ENCODE assay signal across 1 cellular context in the genomic region with DNA sequence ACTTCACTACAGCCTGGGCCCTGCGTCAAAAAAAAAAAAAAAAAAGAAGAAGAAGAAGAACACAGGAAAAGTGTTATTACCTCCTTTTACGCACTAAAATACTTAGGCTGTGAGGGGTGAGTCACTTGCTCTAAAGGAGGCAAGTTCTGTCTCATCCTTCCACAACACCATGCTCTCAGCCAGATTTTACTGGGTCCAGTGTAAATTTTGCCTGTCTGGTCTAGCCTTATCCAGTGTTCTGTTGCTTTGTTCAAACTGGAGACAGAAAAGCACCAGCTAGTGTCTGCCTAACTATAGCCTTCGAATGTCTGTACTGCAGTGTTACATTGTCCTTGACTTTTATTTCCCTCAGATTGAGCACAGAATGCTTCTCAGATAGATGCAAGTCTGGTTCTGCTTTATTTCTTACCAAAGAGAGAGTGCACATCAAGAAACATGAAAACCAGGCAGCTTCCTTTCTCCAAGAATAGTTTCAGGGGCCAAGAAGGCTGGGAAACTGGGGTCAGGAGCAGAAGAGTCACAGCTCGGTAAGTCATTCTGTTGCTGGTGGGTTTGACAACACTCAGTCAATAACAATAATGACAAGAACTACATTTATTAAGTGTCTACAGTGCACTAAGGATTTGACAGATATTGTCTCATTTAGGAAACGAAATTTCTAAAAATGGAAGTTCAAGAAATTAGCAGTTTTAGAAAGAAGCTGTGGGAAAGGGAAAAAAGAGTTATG.
TF ChIP-seq lines count a peak whose summit lies in the region.

No MANE protein-coding gene starts in this region.

TF ChIP-seq in IMR-90, 13 proteins besides CTCF, POLR2A, EP300 and RAD21:
- no peak for TF ChIP-seq SMC3 (IDR thresholded peaks at IDR 0.05; ENCODE audit: low read depth, low read length)
- TF ChIP-seq MAFK (IDR thresholded peaks at IDR 0.05; ENCODE audit: low read depth, low read length), result no peak
- no peak for TF ChIP-seq RFX5 (IDR thresholded peaks at IDR 0.05; ENCODE audit: low read depth, low read length)
- no peak for TF ChIP-seq FOS (IDR thresholded peaks at IDR 0.05; ENCODE audit: low read depth, low read length)
- no peak for TF ChIP-seq MAZ (IDR thresholded peaks at IDR 0.05; ENCODE audit: borderline replicate concordance, low read depth, low read length)
- no peak for TF ChIP-seq CEBPB (IDR thresholded peaks at IDR 0.05; ENCODE audit: low read depth, low read length)
- no peak for TF ChIP-seq NFE2L2 (IDR thresholded peaks at IDR 0.05; ENCODE audit: low read depth, low read length)
- TF ChIP-seq MXI1 (IDR thresholded peaks at IDR 0.05; ENCODE audit: borderline replicate concordance, low read depth, low read length), result no peak
- TF ChIP-seq, protein P1, sequence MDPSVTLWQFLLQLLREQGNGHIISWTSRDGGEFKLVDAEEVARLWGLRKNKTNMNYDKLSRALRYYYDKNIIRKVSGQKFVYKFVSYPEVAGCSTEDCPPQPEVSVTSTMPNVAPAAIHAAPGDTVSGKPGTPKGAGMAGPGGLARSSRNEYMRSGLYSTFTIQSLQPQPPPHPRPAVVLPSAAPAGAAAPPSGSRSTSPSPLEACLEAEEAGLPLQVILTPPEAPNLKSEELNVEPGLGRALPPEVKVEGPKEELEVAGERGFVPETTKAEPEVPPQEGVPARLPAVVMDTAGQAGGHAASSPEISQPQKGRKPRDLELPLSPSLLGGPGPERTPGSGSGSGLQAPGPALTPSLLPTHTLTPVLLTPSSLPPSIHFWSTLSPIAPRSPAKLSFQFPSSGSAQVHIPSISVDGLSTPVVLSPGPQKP (IDR thresholded peaks at IDR 0.05; ENCODE audit: borderline replicate concordance, low read depth, low read length), result no peak
- TF ChIP-seq RCOR1 (IDR thresholded peaks at IDR 0.05; ENCODE audit: insufficient replicate concordance, low read length), result no peak
- no peak for TF ChIP-seq BHLHE40 (IDR thresholded peaks at IDR 0.05; ENCODE audit: low read depth, low read length)
- no peak for TF ChIP-seq CHD1 (IDR thresholded peaks at IDR 0.05; ENCODE audit: low read depth, low read length)
- TF ChIP-seq, protein P2, sequence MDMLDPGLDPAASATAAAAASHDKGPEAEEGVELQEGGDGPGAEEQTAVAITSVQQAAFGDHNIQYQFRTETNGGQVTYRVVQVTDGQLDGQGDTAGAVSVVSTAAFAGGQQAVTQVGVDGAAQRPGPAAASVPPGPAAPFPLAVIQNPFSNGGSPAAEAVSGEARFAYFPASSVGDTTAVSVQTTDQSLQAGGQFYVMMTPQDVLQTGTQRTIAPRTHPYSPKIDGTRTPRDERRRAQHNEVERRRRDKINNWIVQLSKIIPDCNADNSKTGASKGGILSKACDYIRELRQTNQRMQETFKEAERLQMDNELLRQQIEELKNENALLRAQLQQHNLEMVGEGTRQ (IDR thresholded peaks at IDR 0.05; ENCODE audit: low read depth, low read length), result no peak
TF ChIP-seq in IMR-90: peak in this region for 0.
